Comparison of ENCODE assay signal across 10 cellular contexts in genomic region chr11:64231536-64231935, GRCh38. TPM values are rescaled to one million over a fixed set of nuclear protein-coding genes. Genes with fewer than 3 reads are reported as not detected.
A peak's percentile ranks its signal among the peaks of the same experiment; 100 is the strongest.
DNase-seq lines count a peak whose midpoint lies in the region; ATAC-seq and TF ChIP-seq lines count a peak whose summit lies in the region.
"Had no signal": no experiment of that assay in that cellular context is flagged by ENCODE, and none has a peak within 500 bp of the region (broad histone marks: within the 10 kb centered on the region; RNA-seq: fewer than 3 reads in every experiment).

No MANE protein-coding gene starts in this region.

- POLR2A ChIA-PET in activated CD4-positive, alpha-beta T cell treated with anti-CD3 and anti-CD28 coated beads, Interleukin-2, amount 10 ng/mL, durations not matched to agents 7 days and 5 days (lab: Charles Lee), result no interaction called here

- H3K27me3 ChIP-seq in OCI-LY3 (ENCODE audit: low read depth, low read length) (no peaks in the 10 kb centered on the region), colonic mucosa (no peaks in the 10 kb centered on the region), sigmoid colon (no peaks in the 10 kb centered on the region)

- no peak overlapping the region for H3K27ac ChIP-seq in OCI-LY3 (ENCODE audit: low read length)
- no peak overlapping the region for H3K27ac ChIP-seq in colonic mucosa
- peak overlapping the region; percentile 95 to 98 (median 96) for H3K27ac ChIP-seq in sigmoid colon

- no peaks in the 10 kb centered on the region for H3K9me3 Mint-ChIP-seq in activated CD4-positive, alpha-beta T cell treated with anti-CD3 and anti-CD28 coated beads, Interleukin-2, amount 10 ng/mL, durations not matched to agents 7 days and 5 days

- H3K36me3 ChIP-seq in OCI-LY3 (replicated peaks; ENCODE audit: low read depth, low read length) (peaks cover 8% of the 10 kb centered on the region), colonic mucosa (no peaks in the 10 kb centered on the region), sigmoid colon (peaks cover 0 to under 1% (median 0%) of the 10 kb centered on the region in 4 donors)

- no peak overlapping the region for H2AFZ ChIP-seq in OCI-LY3 (ENCODE audit: low read depth, low read length)

- H4K20me1 ChIP-seq in OCI-LY3 (ENCODE audit: insufficient read depth, low read length), result peaks cover 9% of the 10 kb centered on the region; the same call in 1 of the 2 replicates

- H3K4me2 ChIP-seq in OCI-LY3 (ENCODE audit: low read length), result peak overlapping the region; percentile 93

- H3K4me1 Mint-ChIP-seq in activated CD4-positive, alpha-beta T cell treated with anti-CD3 and anti-CD28 coated beads, Interleukin-2, amount 10 ng/mL, durations not matched to agents 7 days and 5 days, result peaks cover 62% of the 10 kb centered on the region

- no peaks in the 10 kb centered on the region for H3K27me3 Mint-ChIP-seq in activated CD4-positive, alpha-beta T cell treated with anti-CD3 and anti-CD28 coated beads, Interleukin-2, amount 10 ng/mL, durations not matched to agents 7 days and 5 days

- H3K9me3 ChIP-seq in OCI-LY3 (ENCODE audit: insufficient read depth, low read length) (no peaks in the 10 kb centered on the region), colonic mucosa (no peaks in the 10 kb centered on the region), sigmoid colon (no peaks in the 10 kb centered on the region)

- no peak overlapping the region for H3K27ac Mint-ChIP-seq in activated CD4-positive, alpha-beta T cell treated with anti-CD3 and anti-CD28 coated beads, Interleukin-2, amount 10 ng/mL, durations not matched to agents 7 days and 5 days

- H3K79me2 ChIP-seq in OCI-LY3 (ENCODE audit: low read length), result peaks cover 21% of the 10 kb centered on the region

- CTCF ChIA-PET in activated CD4-positive, alpha-beta T cell treated with anti-CD3 and anti-CD28 coated beads, Interleukin-2, amount 10 ng/mL, durations not matched to agents 7 days and 5 days (lab: Charles Lee), result interaction anchor here (0.6 to 1.7 kb wide), 5 partner anchors 11 to 111 kb away, joined by 3 to 4 read pairs (median 4); no protein-coding TSS in a partner anchor

- peaks cover 7% of the 10 kb centered on the region for H3K36me3 Mint-ChIP-seq in activated CD4-positive, alpha-beta T cell treated with anti-CD3 and anti-CD28 coated beads, Interleukin-2, amount 10 ng/mL, durations not matched to agents 7 days and 5 days (ENCODE audit: low read depth)

- WGBS in sigmoid colon, 2 donors, result 60 to 86% methylated on average over 6 of the region's 6 CpGs

- intact Hi-C loops in colonic mucosa (cut with DNase I), result no loop called here
- intact Hi-C loops in sigmoid colon (cut with DNase I), result no loop called here

- peak overlapping the region; percentile 87 for H3K4me3 Mint-ChIP-seq in activated CD4-positive, alpha-beta T cell treated with anti-CD3 and anti-CD28 coated beads, Interleukin-2, amount 10 ng/mL, durations not matched to agents 7 days and 5 days

- no peak for ATAC-seq in GM19397 (IDR thresholded peaks at IDR 0.05; ENCODE audit: unreplicated experiment)

- H3K4me1 ChIP-seq in OCI-LY3 (ENCODE audit: low read length) (peaks cover 29% of the 10 kb centered on the region), colonic mucosa (peaks cover 20% of the 10 kb centered on the region), sigmoid colon (peaks cover 0 to 77% (median 61%) of the 10 kb centered on the region in 4 donors)

- no peak for TF ChIP-seq EP300 in sigmoid colon (IDR thresholded peaks at IDR 0.05)

- DNase-seq in activated CD4-positive, alpha-beta T cell treated with anti-CD3 and anti-CD28 coated beads, Interleukin-2, amount 10 ng/mL, durations not matched to agents 7 days and 5 days, result no peak
- no peak for DNase-seq in activated CD4-positive, alpha-beta T cell treated with anti-CD3 and anti-CD28 coated beads for 1 hour
- peak; percentile 29 for DNase-seq in colonic mucosa
- no peak for DNase-seq in sigmoid colon
- no peak for DNase-seq in NCI-H748 (lab: John Stamatoyannopoulos, UW; ENCODE audit: unreplicated experiment)
- no peak for DNase-seq in cortex of kidney (lab: John Stamatoyannopoulos, UW)
- DNase-seq: islet precursor cell, NCI-H1417 had no signal

- no peak for TF ChIP-seq CTCF in OCI-LY3 (IDR thresholded peaks at IDR 0.05; ENCODE audit: low read depth, low read length)
- TF ChIP-seq CTCF in colonic mucosa (IDR thresholded peaks at IDR 0.05), result no peak
- TF ChIP-seq CTCF in sigmoid colon (IDR thresholded peaks at IDR 0.05), result no peak

- peak overlapping the region; percentile 89; the same call in 1 of the 2 replicates for H3K4me3 ChIP-seq in OCI-LY3 (ENCODE audit: low read length)
- H3K4me3 ChIP-seq in colonic mucosa, result no peak overlapping the region
- H3K4me3 ChIP-seq in sigmoid colon, result no peak overlapping the region

- H3K9ac ChIP-seq in OCI-LY3 (ENCODE audit: low read length) (no peak overlapping the region), colonic mucosa (ENCODE audit: low read depth in 2 of 2, low read length in 2 of 2) (peak overlapping the region in 1 of 2 donors; percentile 21)

- TF ChIP-seq POLR2A in sigmoid colon (IDR thresholded peaks at IDR 0.05), result no peak

RNA-seq across cellular contexts. Expression of gene DNAJC4, which starts 1.2 kb away (rescaled TPM):
- total RNA-seq in activated CD4-positive, alpha-beta T cell treated with anti-CD3 and anti-CD28 coated beads, Interleukin-2, amount 10 ng/mL, durations not matched to agents 7 days and 5 days, result 10 to 100 TPM; 39.5 to 40.5 TPM
- total RNA-seq in colonic mucosa (10 to 100 TPM; 39.9 to 50.3 TPM), sigmoid colon (10 to 100 TPM; 25.7 to 37.1 (median 28.1) TPM)
- polyA plus RNA-seq in sigmoid colon, result 10 to 100 TPM; 27.5 to 68.1 (median 58.3) TPM

RNA-seq across cellular contexts. Expression of gene VEGFB, which starts 2.8 kb away (rescaled TPM):
- 10 to 100 TPM; 51.1 to 60.3 TPM for total RNA-seq in activated CD4-positive, alpha-beta T cell treated with anti-CD3 and anti-CD28 coated beads, Interleukin-2, amount 10 ng/mL, durations not matched to agents 7 days and 5 days
- total RNA-seq in colonic mucosa, result 10 to 100 TPM; 25.9 to 59.5 TPM
- total RNA-seq in sigmoid colon, result 100 to 1,000 TPM in 2 of 4 donors, 10 to 100 TPM in 2; 76.7 to 117 (median 98.4) TPM
- 10 to 100 TPM; 23.4 to 94.9 (median 42.6) TPM for polyA plus RNA-seq in sigmoid colon

RNA-seq across cellular contexts. Expression of gene NUDT22, which starts 5.5 kb away (rescaled TPM):
- total RNA-seq in activated CD4-positive, alpha-beta T cell treated with anti-CD3 and anti-CD28 coated beads, Interleukin-2, amount 10 ng/mL, durations not matched to agents 7 days and 5 days, result 10 to 100 TPM; 70.2 to 82.1 TPM
- total RNA-seq in colonic mucosa (100 to 1,000 TPM; 110 to 168 TPM), sigmoid colon (10 to 100 TPM; 41.4 to 64.8 (median 50.1) TPM)
- polyA plus RNA-seq in sigmoid colon, result 100 to 1,000 TPM in 2 of 3 donors, 10 to 100 TPM in 1; 91.3 to 130 (median 116) TPM

RNA-seq across cellular contexts. Expression of gene TRPT1, which starts 5.5 kb away (rescaled TPM):
- total RNA-seq in activated CD4-positive, alpha-beta T cell treated with anti-CD3 and anti-CD28 coated beads, Interleukin-2, amount 10 ng/mL, durations not matched to agents 7 days and 5 days, result 10 to 100 TPM; 20.0 to 26.5 TPM
- total RNA-seq in colonic mucosa (10 to 100 TPM; 52.3 to 63.6 TPM), sigmoid colon (10 to 100 TPM; 45.7 to 80.6 (median 62.9) TPM)
- 10 to 100 TPM; 70.8 to 82.8 (median 82.3) TPM for polyA plus RNA-seq in sigmoid colon

RNA-seq across cellular contexts. Expression of gene FKBP2, which starts 9.4 kb away (rescaled TPM):
- total RNA-seq in activated CD4-positive, alpha-beta T cell treated with anti-CD3 and anti-CD28 coated beads, Interleukin-2, amount 10 ng/mL, durations not matched to agents 7 days and 5 days, result 10 to 100 TPM; 21.9 to 24.8 TPM
- 100 to 1,000 TPM in 1 of 2 donors, 10 to 100 TPM in 1; 71.7 to 104 TPM for total RNA-seq in colonic mucosa
- total RNA-seq in sigmoid colon, result 10 to 100 TPM; 49.2 to 70.5 (median 51.3) TPM
- polyA plus RNA-seq in sigmoid colon, result 100 to 1,000 TPM in 2 of 3 donors, 10 to 100 TPM in 1; 97.3 to 213 (median 116) TPM

Comparison
In these comparisons a context has a peak if more than half of its experiments do, and no peak if none do; other contexts are left out.
1. H3K27ac ChIP-seq: peak in sigmoid colon (4 of 4); none in OCI-LY3 (single experiment) and colonic mucosa (single experiment).